ENCODE assay signal across 24 cellular contexts in the genomic region with DNA sequence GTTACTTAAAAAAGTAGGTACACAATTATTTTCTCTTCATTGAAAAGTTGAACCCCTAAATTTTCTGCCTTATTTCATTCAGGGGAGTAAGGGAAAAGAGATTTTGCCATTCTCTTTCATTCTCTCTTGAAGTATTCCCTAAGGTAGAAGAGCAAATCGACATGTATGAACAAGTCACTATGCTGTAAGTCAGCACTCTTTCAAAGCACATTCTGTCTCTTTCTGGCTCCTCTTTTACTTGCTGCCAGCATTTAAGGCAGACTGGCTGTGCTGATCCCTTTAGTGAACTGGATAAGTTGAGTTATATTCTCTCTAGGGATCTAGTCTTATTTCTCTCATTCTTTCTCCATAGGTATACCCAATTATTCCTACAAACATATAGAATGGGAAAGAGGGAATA.
"Had no signal": no experiment of that assay in that cellular context is flagged by ENCODE, and none has a peak within 500 bp of the region (broad histone marks: within the 10 kb centered on the region; RNA-seq: fewer than 3 reads in every experiment).

No MANE protein-coding gene starts in this region.

- H3K4me3 Mint-ChIP-seq: activated B cell treated with CpG ODN at 0.5 μM for 24 hours; activated CD4-positive, alpha-beta memory T cell treated with anti-CD3 and anti-CD28 coated beads for 36 hours; activated CD4-positive, alpha-beta T cell treated with anti-CD3 and anti-CD28 coated beads, Interleukin-2, amount 10 ng/mL, durations not matched to agents 24 days and 14 days; activated naive CD8-positive, alpha-beta T cell treated with anti-CD3 and anti-CD28 coated beads, Interleukin-2, amount 50 U/mL, for 24 hours; activated T-cell treated with anti-CD3 and anti-CD28 coated beads, Interleukin-2, amount 50 U/mL, for 4 hours; T-helper 17 cell had no signal

- H3K4me3 ChIP-seq: ascending aorta, body of pancreas, cardiac muscle cell, K562, PC-9 had no signal

- H3K4me1 ChIP-seq: ascending aorta, body of pancreas had no signal

- H3K27ac ChIP-seq: ascending aorta, body of pancreas, cardiac muscle cell, PC-9 had no signal

- H3K27me3 Mint-ChIP-seq: activated B cell treated with CpG ODN at 0.5 μM for 24 hours; activated CD4-positive, alpha-beta memory T cell treated with anti-CD3 and anti-CD28 coated beads for 36 hours; activated CD4-positive, alpha-beta T cell treated with anti-CD3 and anti-CD28 coated beads, Interleukin-2, amount 10 ng/mL, durations not matched to agents 24 days and 14 days; activated naive CD8-positive, alpha-beta T cell treated with anti-CD3 and anti-CD28 coated beads, Interleukin-2, amount 50 U/mL, for 24 hours; T-helper 17 cell had no signal

- H3K27me3 ChIP-seq: ascending aorta, body of pancreas, cardiac muscle cell had no signal

- H3K4me1 Mint-ChIP-seq: activated B cell treated with CpG ODN at 0.5 μM for 24 hours; activated CD4-positive, alpha-beta T cell treated with anti-CD3 and anti-CD28 coated beads, Interleukin-2, amount 10 ng/mL, durations not matched to agents 24 days and 14 days; activated naive CD8-positive, alpha-beta T cell treated with anti-CD3 and anti-CD28 coated beads, Interleukin-2, amount 50 U/mL, for 24 hours; T-helper 17 cell had no signal

- ATAC-seq: activated naive CD4-positive, alpha-beta T cell treated with anti-CD3 and anti-CD28 coated beads, Interleukin-2, amount 50 U/mL, for 72 hours; activated naive CD8-positive, alpha-beta T cell treated with anti-CD3 and anti-CD28 coated beads, Interleukin-2, amount 50 U/mL, for 24 hours; activated T-cell treated with anti-CD3 and anti-CD28 coated beads, Interleukin-2, amount 50 U/mL, for 4 hours; body of pancreas; K562; T-helper 17 cell had no signal

- H3K36me3 ChIP-seq: ascending aorta, cardiac muscle cell had no signal

- DNase-seq: activated B cell treated with CpG ODN at 0.5 μM for 24 hours; activated CD4-positive, alpha-beta memory T cell treated with anti-CD3 and anti-CD28 coated beads for 36 hours; activated CD4-positive, alpha-beta T cell treated with anti-CD3 and anti-CD28 coated beads for 1 hour; activated CD4-positive, alpha-beta T cell treated with anti-CD3 and anti-CD28 coated beads, Interleukin-2, amount 10 ng/mL, durations not matched to agents 24 days and 14 days; activated CD8-positive, alpha-beta memory T cell treated with anti-CD3 and anti-CD28 coated beads for 24 hours; activated effector memory CD4-positive, alpha-beta T cell treated with anti-CD3 and anti-CD28 coated beads, Interleukin-2, amount 50 U/mL, for 16 hours; activated naive CD4-positive, alpha-beta T cell treated with Interleukin-2 at 50 U/mL for 16 hours; activated naive CD8-positive, alpha-beta T cell treated with anti-CD3 and anti-CD28 coated beads, Interleukin-2, amount 50 U/mL, for 24 hours; activated T-cell treated with anti-CD3 and anti-CD28 coated beads, Interleukin-2, amount 50 U/mL, for 4 hours; amniotic stem cell; body of pancreas; Karpas-422; NCI-H1105 treated with DMSO at 0.1 percent for 48 hours; NCI-H146; NCI-H1930; NCI-H526 treated with DMSO at 0.1 percent for 48 hours; PC-9; SIG-M5; T-helper 17 cell; T-helper 9 cell had no signal

- H3K27ac Mint-ChIP-seq: activated B cell treated with CpG ODN at 0.5 μM for 24 hours; activated CD4-positive, alpha-beta memory T cell treated with anti-CD3 and anti-CD28 coated beads for 36 hours; activated CD4-positive, alpha-beta T cell treated with anti-CD3 and anti-CD28 coated beads, Interleukin-2, amount 10 ng/mL, durations not matched to agents 24 days and 14 days; activated naive CD4-positive, alpha-beta T cell treated with anti-CD3 and anti-CD28 coated beads, Interleukin-2, amount 50 U/mL, for 72 hours; activated naive CD8-positive, alpha-beta T cell treated with anti-CD3 and anti-CD28 coated beads, Interleukin-2, amount 50 U/mL, for 24 hours; T-helper 17 cell had no signal

- H3K9me3 ChIP-seq: ascending aorta, body of pancreas had no signal

- H3K36me3 Mint-ChIP-seq: activated CD4-positive, alpha-beta memory T cell treated with anti-CD3 and anti-CD28 coated beads for 36 hours; activated naive CD4-positive, alpha-beta T cell treated with anti-CD3 and anti-CD28 coated beads, Interleukin-2, amount 50 U/mL, for 72 hours had no signal

- H3K9me3 Mint-ChIP-seq: activated B cell treated with CpG ODN at 0.5 μM for 24 hours; activated CD4-positive, alpha-beta T cell treated with anti-CD3 and anti-CD28 coated beads, Interleukin-2, amount 10 ng/mL, durations not matched to agents 24 days and 14 days; activated naive CD4-positive, alpha-beta T cell treated with anti-CD3 and anti-CD28 coated beads, Interleukin-2, amount 50 U/mL, for 72 hours; activated naive CD8-positive, alpha-beta T cell treated with anti-CD3 and anti-CD28 coated beads, Interleukin-2, amount 50 U/mL, for 24 hours; activated T-cell treated with anti-CD3 and anti-CD28 coated beads, Interleukin-2, amount 50 U/mL, for 4 hours had no signal
